Comparison of ENCODE assay signal across 10 cellular contexts in the genomic region with DNA sequence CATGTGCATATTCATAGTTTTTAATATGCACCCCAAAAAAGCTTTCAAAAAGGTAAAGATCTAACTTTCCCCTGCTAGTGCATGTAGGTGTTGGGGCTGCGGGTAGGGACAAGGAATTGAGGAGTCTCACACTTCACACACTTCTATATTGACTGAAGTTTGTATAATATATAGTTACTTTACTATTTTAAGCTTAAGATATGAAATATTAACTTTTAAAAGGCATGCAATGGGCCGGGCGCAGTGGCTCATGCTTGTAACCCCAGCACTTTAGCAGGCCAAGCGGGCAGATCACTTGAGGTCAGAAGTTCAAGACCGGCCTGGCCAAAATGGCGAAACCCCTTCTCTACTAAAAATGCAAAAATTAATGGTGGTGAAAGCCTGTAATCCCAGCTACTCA.
"Had no signal": no experiment of that assay in that cellular context is flagged by ENCODE, and none has a peak within 500 bp of the region (broad histone marks: within the 10 kb centered on the region; RNA-seq: fewer than 3 reads in every experiment).

No MANE protein-coding gene starts in this region.

- H3K36me3 ChIP-seq: HAP-1 had no signal

- H3K9me3 Mint-ChIP-seq: HFFc6, IgD-negative memory B cell had no signal

- DNase-seq: GM23248, GOT3, H7, HFFc6, KBM-7 had no signal

- H3K4me3 Mint-ChIP-seq: HFFc6, IgD-negative memory B cell had no signal

- H3K4me2 ChIP-seq: KMS-11 had no signal

- H3K27ac Mint-ChIP-seq: HFFc6, IgD-negative memory B cell had no signal

- H3K36me3 Mint-ChIP-seq: IgD-negative memory B cell had no signal

- FAIRE-seq: HTR-8/SVneo had no signal

- H3K9ac ChIP-seq: GM23248, KMS-11 had no signal

- H3K9me3 ChIP-seq: HAP-1 had no signal

- H3K27ac ChIP-seq: GM23248, KMS-11 had no signal

- H3K4me1 Mint-ChIP-seq: IgD-negative memory B cell had no signal

- ATAC-seq: HCT116 had no signal

- H3K4me1 ChIP-seq: HAP-1 had no signal

- H3K4me3 ChIP-seq: GM23248, HAP-1 had no signal
